Comparison of ENCODE assay signal across 1 cellular context in genomic region chr20:51624157-51624731, GRCh38.
TF ChIP-seq lines count a peak whose summit lies in the region.

No MANE protein-coding gene starts in this region.

TF ChIP-seq in HepG2, 621 proteins besides CTCF, POLR2A, EP300 and RAD21 (continued from another document and continues in another):
- TF ChIP-seq AFF4 (CRISPR knock-in tag; IDR thresholded peaks at IDR 0.05) (no peak), ZFP90 (CRISPR knock-in tag; IDR thresholded peaks at IDR 0.05; ENCODE audit: borderline replicate concordance) (no peak), ZNF720 (CRISPR knock-in tag; IDR thresholded peaks at IDR 0.05) (0 out of 2 replicates have a peak, but pooled peaks have one; percentile 55), HNF4A (CRISPR knock-in tag; IDR thresholded peaks at IDR 0.05) (no peak), TEAD2 (CRISPR knock-in tag; IDR thresholded peaks at IDR 0.05) (no peak), ZNF530 (CRISPR knock-in tag; IDR thresholded peaks at IDR 0.05; ENCODE audit: low read depth) (no peak), PAX8 (CRISPR knock-in tag; IDR thresholded peaks at IDR 0.05; ENCODE audit: borderline replicate concordance) (no peak), JUNB (CRISPR knock-in tag; IDR thresholded peaks at IDR 0.05; ENCODE audit: borderline replicate concordance) (no peak), MIER2 (CRISPR knock-in tag; IDR thresholded peaks at IDR 0.05) (0 out of 2 replicates have a peak, but pooled peaks have one; percentile 8), SKI (IDR thresholded peaks at IDR 0.05; ENCODE audit: partially characterized antibody) (no peak), AHR (CRISPR knock-in tag; IDR thresholded peaks at IDR 0.05) (no peak), HOMEZ (CRISPR knock-in tag; IDR thresholded peaks at IDR 0.05; ENCODE audit: low read depth) (no peak), ZNF563 (CRISPR knock-in tag; IDR thresholded peaks at IDR 0.05) (peak; percentile 34; the same call in 1 of the 2 replicates), YEATS4 (CRISPR knock-in tag; IDR thresholded peaks at IDR 0.05; ENCODE audit: borderline replicate concordance) (no peak), MBD4 (IDR thresholded peaks at IDR 0.05; ENCODE audit: borderline replicate concordance, low read length) (no peak), ZBTB2 (CRISPR knock-in tag; IDR thresholded peaks at IDR 0.05; ENCODE audit: low read depth) (no peak), SNRNP70 (IDR thresholded peaks at IDR 0.05; ENCODE audit: low read depth, low read length) (no peak), ZNF205 (CRISPR knock-in tag; IDR thresholded peaks at IDR 0.05) (no peak), ZNF672 (CRISPR knock-in tag; IDR thresholded peaks at IDR 0.05) (no peak), PLRG1 (conservative IDR thresholded peaks at IDR 0.05) (no peak), STAG1 (CRISPR knock-in tag; IDR thresholded peaks at IDR 0.05) (peak; percentile 78), ZNF850 (CRISPR knock-in tag; conservative IDR thresholded peaks at IDR 0.05) (no peak), FUBP1 (CRISPR knock-in tag; IDR thresholded peaks at IDR 0.05; ENCODE audit: borderline replicate concordance) (no peak), IRF2 (CRISPR knock-in tag; IDR thresholded peaks at IDR 0.05) (no peak), HNF1A (IDR thresholded peaks at IDR 0.05; ENCODE audit: low read depth) (no peak), HNF1A (CRISPR knock-in tag; IDR thresholded peaks at IDR 0.05; ENCODE audit: borderline replicate concordance) (no peak), EEA1 (CRISPR knock-in tag; IDR thresholded peaks at IDR 0.05; ENCODE audit: borderline replicate concordance) (0 out of 2 replicates have a peak, but pooled peaks have one; percentile 25), ZSCAN9 (CRISPR knock-in tag; IDR thresholded peaks at IDR 0.05; ENCODE audit: borderline replicate concordance) (no peak), ZNF788 (CRISPR knock-in tag; IDR thresholded peaks at IDR 0.05; ENCODE audit: borderline replicate concordance) (no peak), ATF1 (CRISPR knock-in tag; IDR thresholded peaks at IDR 0.05) (no peak), ZNF691 (CRISPR knock-in tag; IDR thresholded peaks at IDR 0.05; ENCODE audit: borderline replicate concordance, low read depth) (no peak), ZZZ3 (CRISPR knock-in tag; IDR thresholded peaks at IDR 0.05; ENCODE audit: borderline replicate concordance) (no peak), ZNF24 (IDR thresholded peaks at IDR 0.05) (no peak), GLI4 (CRISPR knock-in tag; IDR thresholded peaks at IDR 0.05; ENCODE audit: borderline replicate concordance) (no peak), MTA3 (CRISPR knock-in tag; IDR thresholded peaks at IDR 0.05) (no peak), FOXC1 (CRISPR knock-in tag; IDR thresholded peaks at IDR 0.05; ENCODE audit: borderline replicate concordance) (0 out of 2 replicates have a peak, but pooled peaks have one; percentile 45), ZNF354B (CRISPR knock-in tag; IDR thresholded peaks at IDR 0.05) (no peak), ZNF891 (CRISPR knock-in tag; IDR thresholded peaks at IDR 0.05) (no peak), HMGXB4 (CRISPR knock-in tag; IDR thresholded peaks at IDR 0.05; ENCODE audit: borderline replicate concordance in 1 of 2, low read depth in 1 of 2) (0 out of 4 replicates have a peak, but pooled peaks of 1 of the 2 experiments have one; percentile 30), ARNTL (CRISPR knock-in tag; IDR thresholded peaks at IDR 0.05) (no peak), TAF1 (CRISPR knock-in tag; IDR thresholded peaks at IDR 0.05) (0 out of 2 replicates have a peak, but pooled peaks have one; percentile 34), ZFP41 (CRISPR knock-in tag; IDR thresholded peaks at IDR 0.05; ENCODE audit: borderline replicate concordance) (no peak), THRA (CRISPR knock-in tag; IDR thresholded peaks at IDR 0.05; ENCODE audit: borderline replicate concordance) (0 out of 2 replicates have a peak, but pooled peaks have one; percentile 20), PATZ1 (CRISPR knock-in tag; IDR thresholded peaks at IDR 0.05) (0 out of 2 replicates have a peak, but pooled peaks have one; percentile 21), PHF20 (CRISPR knock-in tag; IDR thresholded peaks at IDR 0.05) (no peak), BCL6 (CRISPR knock-in tag; IDR thresholded peaks at IDR 0.05) (no peak), ZNF224 (CRISPR knock-in tag; IDR thresholded peaks at IDR 0.05) (no peak)
